10 cellular contexts compared by ENCODE assay signal in genomic region chr1:21539933-21540332, GRCh38. TPM values are rescaled to one million over a fixed set of nuclear protein-coding genes. Genes with fewer than 3 reads are reported as not detected.
DNase-seq lines count a peak whose midpoint lies in the region; ATAC-seq and TF ChIP-seq lines count a peak whose summit lies in the region.
"Had no signal": no experiment of that assay in that cellular context is flagged by ENCODE, and none has a peak within 500 bp of the region (broad histone marks: within the 10 kb centered on the region; RNA-seq: fewer than 3 reads in every experiment).

No MANE protein-coding gene starts in this region.

- DNase-seq in DMS53 (lab: John Stamatoyannopoulos, UW) (peak; percentile 52), DMS53 treated with DMSO at 0.1 percent for 48 hours (lab: John Stamatoyannopoulos, UW; ENCODE audit: unreplicated experiment) (no peak), NCI-H69 (lab: John Stamatoyannopoulos, UW) (peak; percentile 46), epithelial cell of esophagus (ENCODE audit: low read depth) (peak; percentile 57), renal cortical epithelial cell (ENCODE audit: low read depth) (peak; percentile 32), HuH-7.5 (ENCODE audit: low spot score) (no peak)
- DNase-seq in CD8-positive, alpha-beta T cell, result no peak
- DNase-seq: KG1 had no signal

- H3K9me3 ChIP-seq in CD8-positive, alpha-beta T cell (ENCODE audit: low read length), result no peaks in the 10 kb centered on the region

- no peaks in the 10 kb centered on the region for H3K36me3 Mint-ChIP-seq in CD8-positive, alpha-beta T cell

- H3K27ac Mint-ChIP-seq in CD8-positive, alpha-beta T cell, result no peak overlapping the region

- H3K9me3 Mint-ChIP-seq in CD8-positive, alpha-beta T cell, result no peaks in the 10 kb centered on the region

- no peaks in the 10 kb centered on the region for H3K4me1 ChIP-seq in CD8-positive, alpha-beta T cell (ENCODE audit: insufficient read depth, low read length)

- CTCF ChIA-PET in CD8-positive, alpha-beta T cell (lab: Charles Lee), result no interaction called here

- peaks cover 27% of the 10 kb centered on the region for H3K27me3 Mint-ChIP-seq in CD8-positive, alpha-beta T cell (ENCODE audit: low read depth)

- no peak overlapping the region for H3K4me3 Mint-ChIP-seq in CD8-positive, alpha-beta T cell

- no peak overlapping the region for H3K27ac ChIP-seq in CD8-positive, alpha-beta T cell (ENCODE audit: low read depth, low read length)

- H3K4me1 Mint-ChIP-seq in CD8-positive, alpha-beta T cell (ENCODE audit: low read depth), result no peaks in the 10 kb centered on the region

- no peaks in the 10 kb centered on the region for H3K36me3 ChIP-seq in CD8-positive, alpha-beta T cell (ENCODE audit: insufficient read depth, low read length)

- no peaks in the 10 kb centered on the region for H3K27me3 ChIP-seq in CD8-positive, alpha-beta T cell (ENCODE audit: insufficient read depth, low read length)

- peak; percentile 49 for TF ChIP-seq CTCF in epithelial cell of esophagus (IDR thresholded peaks at IDR 0.05; ENCODE audit: insufficient read depth, low read depth, low read length, missing control alignments)
- TF ChIP-seq CTCF in CD8-positive, alpha-beta T cell (IDR thresholded peaks at IDR 0.05), result no peak

- POLR2A ChIA-PET in CD8-positive, alpha-beta T cell (lab: Charles Lee), result no interaction called here

- H3K4me3 ChIP-seq in epithelial cell of esophagus (ENCODE audit: low read length), result no peak overlapping the region
- H3K4me3 ChIP-seq in CD8-positive, alpha-beta T cell (ENCODE audit: low read depth, low read length), result no peak overlapping the region
- H3K4me3 ChIP-seq: lung had no signal

- intact Hi-C loops in CD8-positive, alpha-beta T cell (cut with DNase I, micrococcal nuclease), result no loop called here

- no peak for ATAC-seq in HG03139 (IDR thresholded peaks at IDR 0.05; ENCODE audit: unreplicated experiment)
- ATAC-seq in CD8-positive, alpha-beta T cell, result no peak

RNA-seq across cellular contexts. Expression of gene ALPL, which starts 30.7 kb away (rescaled TPM):
- total RNA-seq in renal cortical epithelial cell, result 0.35 and 11.1 TPM in 2 replicates
- total RNA-seq in CD8-positive, alpha-beta T cell, result not detected

Comparison
In these comparisons a context has a peak if more than half of its experiments do, and no peak if none do; other contexts are left out.
1. DNase-seq: peak in DMS53 (single experiment), NCI-H69 (single experiment), epithelial cell of esophagus (single experiment) and renal cortical epithelial cell (single experiment); none in DMS53 treated with DMSO at 0.1 percent for 48 hours (single experiment), CD8-positive, alpha-beta T cell (0 of 7) and HuH-7.5 (single experiment).